In genomic region chr21:37364722-37365121, GRCh38 we compare ENCODE assay signal across 8 cellular contexts. TPM values are rescaled to one million over a fixed set of nuclear protein-coding genes. Genes with fewer than 3 reads are reported as not detected.
DNase-seq lines count a peak whose midpoint lies in the region; ATAC-seq and TF ChIP-seq lines count a peak whose summit lies in the region.

No MANE protein-coding gene starts in this region.

- ATAC-seq in HG03439 (IDR thresholded peaks at IDR 0.05; ENCODE audit: unreplicated experiment): no peak

- no peak for TF ChIP-seq POLR2A in breast epithelium (IDR thresholded peaks at IDR 0.05)

- H3K36me3 ChIP-seq in HUES48 (ENCODE audit: control insufficient read depth, insufficient read depth, low read length) (no peaks in the 10 kb centered on the region), breast epithelium (no peaks in the 10 kb centered on the region), muscle layer of duodenum (ENCODE audit: control insufficient read depth in 1 of 2, insufficient read depth in 2 of 2, low read length in 2 of 2) (peaks cover 0 to 11% of the 10 kb centered on the region in 2 donors)

- CTCF ChIA-PET in AG04450 (lab: Charles Lee): no interaction called here

- H3K4me1 ChIP-seq in HUES48 (ENCODE audit: control insufficient read depth, insufficient read depth, low read length) (peaks cover 20% of the 10 kb centered on the region), breast epithelium (peaks cover 0 to 8% of the 10 kb centered on the region in 2 donors), muscle layer of duodenum (ENCODE audit: control insufficient read depth in 1 of 2, insufficient read depth in 2 of 2, low read length in 2 of 2) (peaks cover 5 to 10% of the 10 kb centered on the region in 2 donors)

- no peak overlapping the region for H3K9ac ChIP-seq in HUES48 (ENCODE audit: low read depth, low read length)

- no peak for TF ChIP-seq CTCF in AG04450 (IDR thresholded peaks at IDR 0.05; ENCODE audit: low read depth, low read length)
- no peak for TF ChIP-seq CTCF in breast epithelium (IDR thresholded peaks at IDR 0.05)

- no peak for DNase-seq in AG04450 (ENCODE audit: low read depth, low spot score)
- no peak for DNase-seq in breast epithelium (ENCODE audit: low spot score in 2 of 2)
- no peak for DNase-seq in kidney tubule cell (ENCODE audit: low spot score)
- no peak for DNase-seq in C1 segment of cervical spinal cord (lab: John Stamatoyannopoulos, UW)
- no peak for DNase-seq in iPS-NIHi7 (ENCODE audit: extremely low spot score)

- H3K4me3 ChIP-seq in AG04450 (ENCODE audit: low read depth, low read length): 0 out of 2 replicates have a peak overlapping the region, but pooled peaks have one; percentile 79
- peak overlapping the region; percentile 94 for H3K4me3 ChIP-seq in HUES48 (ENCODE audit: low read depth, low read length)
- H3K4me3 ChIP-seq in breast epithelium: peak overlapping the region in 1 of 3 donors; percentile 95
- peak overlapping the region in 1 of 2 donors; percentile 96 for H3K4me3 ChIP-seq in muscle layer of duodenum (ENCODE audit: low read depth in 1 of 2, low read length in 2 of 2)

- H3K27me3 ChIP-seq in AG04450 (ENCODE audit: control insufficient read depth, insufficient read depth, low read length) (no peaks in the 10 kb centered on the region), HUES48 (ENCODE audit: control insufficient read depth, insufficient read depth, low read length) (no peaks in the 10 kb centered on the region), breast epithelium (no peaks in the 10 kb centered on the region), muscle layer of duodenum (ENCODE audit: low read depth, low read length) (no peaks in the 10 kb centered on the region)

- intact Hi-C loops in breast epithelium (cut with DNase I; ENCODE audit: low total_unique reads): loop anchor here (1.0 kb wide), 1 partner anchor 97 kb away; the partner anchor contains the start of gene VPS26C

- POLR2A ChIA-PET in AG04450 (lab: Yijun Ruan, JAX): interaction anchor here (0.5 to 2.2 kb wide), 2 partner anchors 97 to 348 kb away, joined by 3 to 22 read pairs; partner anchors contain the start of gene VPS26C

- H3K27ac ChIP-seq in AG04450 (ENCODE audit: low read depth, low read length): no peak overlapping the region
- H3K27ac ChIP-seq in HUES48 (ENCODE audit: low read depth, low read length): peak overlapping the region; percentile 99
- peak overlapping the region; percentile 99 to 100 for H3K27ac ChIP-seq in breast epithelium
- peak overlapping the region; percentile 100 for H3K27ac ChIP-seq in muscle layer of duodenum (ENCODE audit: low read length)

- H3K9me3 ChIP-seq in AG04450 (ENCODE audit: control insufficient read depth, insufficient read depth, low read length) (no peaks in the 10 kb centered on the region), HUES48 (ENCODE audit: control insufficient read depth, insufficient read depth, low read length) (no peaks in the 10 kb centered on the region), breast epithelium (no peaks in the 10 kb centered on the region), muscle layer of duodenum (ENCODE audit: control insufficient read depth in 1 of 2, low read length in 2 of 2) (no peaks in the 10 kb centered on the region)

RNA-seq across cellular contexts. Expression of gene DYRK1A, which starts 1.9 kb away (rescaled TPM):
- polyA plus RNA-seq in AG04450 (2011; rRNA removed): 32.6 and 33.1 TPM in 2 replicates
- polyA minus RNA-seq in AG04450 (2011; rRNA and poly(A)+ RNA removed): 85.1 and 90.2 TPM in 2 replicates
- total RNA-seq in breast epithelium: 100 to 1,000 TPM in 1 of 3 donors, 10 to 100 TPM in 2; 71.7 to 138 (median 93.1) TPM
